In genomic region chr21:44065428-44065827, GRCh38 we compare ENCODE assay signal across 9 cellular contexts. TPM values are rescaled to one million over a fixed set of nuclear protein-coding genes. Genes with fewer than 3 reads are reported as not detected.
DNase-seq lines count a peak whose midpoint lies in the region; ATAC-seq and TF ChIP-seq lines count a peak whose summit lies in the region.
"Had no signal": no experiment of that assay in that cellular context is flagged by ENCODE, and none has a peak within 500 bp of the region (broad histone marks: within the 10 kb centered on the region; RNA-seq: fewer than 3 reads in every experiment).

No MANE protein-coding gene starts in this region.

- in situ Hi-C loops in GM13977 (cut with MboI; ENCODE audit: low pct_unique_long_range_greater_than_20kb, low sequenced_read_pairs, unreplicated experiment): no loop called here

- no peak for TF ChIP-seq CTCF in osteoblast (IDR thresholded peaks at IDR 0.05; ENCODE audit: extremely low read depth, low read depth, low read length)
- TF ChIP-seq CTCF in GM13977 (IDR thresholded peaks at IDR 0.05; ENCODE audit: extremely low read depth, insufficient read depth, missing control alignments): no peak

- peak overlapping the region in 9 of 11 experiments; percentile 4 to 76 (median 37); a peak in 14 of 22 replicates for H3K27ac ChIP-seq in BLaER1 treated with 17β-estradiol and CSF1 and Interleukin-3, amounts not matched to agents 10 nM and 100 nM
- H3K27ac ChIP-seq in osteoblast (ENCODE audit: low read depth, low read length): no peak overlapping the region

- H3K27me3 Mint-ChIP-seq in activated T-helper 17 cell treated with anti-CD3 and anti-CD28 coated beads, Interleukin-2, amount 50 U/mL, for 72 hours: no peaks in the 10 kb centered on the region

- H3K4me1 Mint-ChIP-seq in activated T-helper 17 cell treated with anti-CD3 and anti-CD28 coated beads, Interleukin-2, amount 50 U/mL, for 72 hours: peaks cover 33% of the 10 kb centered on the region

- H3K9me3 Mint-ChIP-seq in activated T-helper 17 cell treated with anti-CD3 and anti-CD28 coated beads, Interleukin-2, amount 50 U/mL, for 72 hours: no peaks in the 10 kb centered on the region

- H3K27me3 ChIP-seq in BLaER1 treated with 17β-estradiol and CSF1 and Interleukin-3, amounts not matched to agents 10 nM and 100 nM: no peaks in the 10 kb centered on the region
- no peaks in the 10 kb centered on the region for H3K27me3 ChIP-seq in osteoblast (ENCODE audit: insufficient read depth, low read length)
- H3K27me3 ChIP-seq: heart left ventricle had no signal

- H3K4me2 ChIP-seq in BLaER1 treated with 17β-estradiol and CSF1 and Interleukin-3, amounts not matched to agents 10 nM and 100 nM: peak overlapping the region; percentile 59 to 79 (median 69)
- H3K4me2 ChIP-seq in osteoblast (ENCODE audit: insufficient read depth, low read length): no peak overlapping the region

- DNase-seq in NOMO-1 treated with dmso at 0.1 percent for 144 hours (lab: John Stamatoyannopoulos, UW; ENCODE audit: unreplicated experiment) (peak; percentile 9), osteoblast (ENCODE audit: insufficient read length, low spot score, missing footprints) (peak; percentile 35), SW 1271 (lab: John Stamatoyannopoulos, UW) (no peak), SK-N-DZ (ENCODE audit: low spot score) (no peak), HK-2 (ENCODE audit: unreplicated experiment) (no peak), GM13977 (ENCODE audit: low spot score) (no peak)
- DNase-seq: heart left ventricle had no signal

- H3K79me2 ChIP-seq in osteoblast (ENCODE audit: insufficient read depth, low read length): peaks cover 52% of the 10 kb centered on the region

- no peak overlapping the region for H2AFZ ChIP-seq in osteoblast (ENCODE audit: low read length)

- H3K4me3 ChIP-seq in BLaER1 treated with 17β-estradiol and CSF1 and Interleukin-3, amounts not matched to agents 10 nM and 100 nM: no peak overlapping the region
- H3K4me3 ChIP-seq in osteoblast (ENCODE audit: insufficient read depth, low read length): no peak overlapping the region
- H3K4me3 ChIP-seq: heart left ventricle had no signal

- H3K9me3 ChIP-seq in BLaER1 treated with 17β-estradiol and CSF1 and Interleukin-3, amounts not matched to agents 10 nM and 100 nM (replicated peaks in 1 of 11): no peaks in the 10 kb centered on the region
- no peaks in the 10 kb centered on the region for H3K9me3 ChIP-seq in osteoblast (ENCODE audit: low read depth, low read length)
- H3K9me3 ChIP-seq: heart left ventricle had no signal

- H3K4me1 ChIP-seq in BLaER1 treated with 17β-estradiol and CSF1 and Interleukin-3, amounts not matched to agents 10 nM and 100 nM: peaks cover 15 to 24% (median 20%) of the 10 kb centered on the region in 10 experiments
- no peaks in the 10 kb centered on the region for H3K4me1 ChIP-seq in osteoblast (ENCODE audit: insufficient read depth, low read length)
- H3K4me1 ChIP-seq: heart left ventricle had no signal

- peak overlapping the region in 8 of 11 experiments; percentile 14 to 62 (median 46); a peak in 13 of 22 replicates for H3K9ac ChIP-seq in BLaER1 treated with 17β-estradiol and CSF1 and Interleukin-3, amounts not matched to agents 10 nM and 100 nM

- peak overlapping the region; percentile 73 for H3K4me3 Mint-ChIP-seq in activated T-helper 17 cell treated with anti-CD3 and anti-CD28 coated beads, Interleukin-2, amount 50 U/mL, for 72 hours

- peaks cover 78 to 98% (median 83%) of the 10 kb centered on the region in 11 experiments for H3K36me3 ChIP-seq in BLaER1 treated with 17β-estradiol and CSF1 and Interleukin-3, amounts not matched to agents 10 nM and 100 nM
- peaks cover 36% of the 10 kb centered on the region for H3K36me3 ChIP-seq in osteoblast (ENCODE audit: insufficient read depth, low read length)

- peak overlapping the region; percentile 81 for H3K27ac Mint-ChIP-seq in activated T-helper 17 cell treated with anti-CD3 and anti-CD28 coated beads, Interleukin-2, amount 50 U/mL, for 72 hours

- H3K36me3 Mint-ChIP-seq in activated T-helper 17 cell treated with anti-CD3 and anti-CD28 coated beads, Interleukin-2, amount 50 U/mL, for 72 hours (ENCODE audit: low read depth): peaks cover 84% of the 10 kb centered on the region

- peak; percentile 98 for ATAC-seq in activated T-helper 17 cell treated with anti-CD3 and anti-CD28 coated beads, Interleukin-2, amount 50 U/mL, for 72 hours (replicated peaks)
- ATAC-seq: heart left ventricle had no signal

- peaks cover 21 to 92% (median 59%) of the 10 kb centered on the region in 11 experiments; a peak in 20 of 22 replicates for H4K20me1 ChIP-seq in BLaER1 treated with 17β-estradiol and CSF1 and Interleukin-3, amounts not matched to agents 10 nM and 100 nM
- peaks cover 10% of the 10 kb centered on the region for H4K20me1 ChIP-seq in osteoblast (ENCODE audit: insufficient read depth, low read length)

RNA-seq across cellular contexts. Expression of gene PWP2, which starts 41.8 kb away (rescaled TPM):
- total RNA-seq in activated T-helper 17 cell treated with anti-CD3 and anti-CD28 coated beads, Interleukin-2, amount 50 U/mL, for 72 hours: 10 to 100 TPM; 40.4 to 42.0 TPM
- 2.2 and 2.7 TPM in 2 replicates for total RNA-seq in osteoblast
- 18.6 and 21.4 TPM in 2 replicates for polyA plus RNA-seq in SK-N-DZ (2014; cell fraction: cytosol; rRNA removed)
- polyA plus RNA-seq in SK-N-DZ (2014; cell fraction: nucleus; rRNA removed): 20.1 and 22.1 TPM in 2 replicates

RNA-seq across cellular contexts. Expression of gene TRAPPC10, which starts 53.3 kb away (rescaled TPM):
- total RNA-seq in activated T-helper 17 cell treated with anti-CD3 and anti-CD28 coated beads, Interleukin-2, amount 50 U/mL, for 72 hours: 10 to 100 TPM; 48.5 to 72.8 TPM
- total RNA-seq in osteoblast: 33.0 and 36.2 TPM in 2 replicates
- 9.2 and 14.1 TPM in 2 replicates for polyA plus RNA-seq in SK-N-DZ (2014; cell fraction: cytosol; rRNA removed)
- polyA plus RNA-seq in SK-N-DZ (2014; cell fraction: nucleus; rRNA removed): 20.6 and 24.7 TPM in 2 replicates

Comparison
In these comparisons a context has a peak if more than half of its experiments do, and no peak if none do; other contexts are left out.
1. DNase-seq: peak in NOMO-1 treated with dmso at 0.1 percent for 144 hours (single experiment) and osteoblast (single experiment); none in SW 1271 (0 of 2), SK-N-DZ (single experiment), HK-2 (single experiment) and GM13977 (single experiment).
2. RNA of gene PWP2, which starts 41.8 kb away (total RNA-seq): 40.4 to 42.0 TPM in activated T-helper 17 cell treated with anti-CD3 and anti-CD28 coated beads, Interleukin-2, amount 50 U/mL, for 72 hours; 2.2 to 2.7 TPM in osteoblast; every median in the first group is over 10 times any median in the second.